Comparison of ENCODE assay signal across 8 cellular contexts in genomic region chr18:34322365-34323289, GRCh38.
A peak's percentile ranks its signal among the peaks of the same experiment; 100 is the strongest.
DNase-seq lines count a peak whose midpoint lies in the region; ATAC-seq and TF ChIP-seq lines count a peak whose summit lies in the region.

No MANE protein-coding gene starts in this region.

- H3K4me3 ChIP-seq in LNCaP clone FGC (ENCODE audit: low read depth, low read length) (no peak overlapping the region), SJCRH30 (no peak overlapping the region), fibroblast of lung (replicated peaks in 1 of 4; ENCODE audit: control extremely low read depth in 1 of 4, insufficient read depth in 1 of 4, low read depth in 3 of 4, low read length in 4 of 4) (no peak overlapping the region)

- no peaks in the 10 kb centered on the region for H3K79me2 ChIP-seq in fibroblast of lung (ENCODE audit: control insufficient read depth, insufficient read depth, low read length)

- no peak overlapping the region for H3K4me2 ChIP-seq in fibroblast of lung (ENCODE audit: extremely low read depth, insufficient read depth, low read length)

- H3K27ac ChIP-seq in SJCRH30 = no peak overlapping the region
- H3K27ac ChIP-seq in fibroblast of lung (ENCODE audit: insufficient read depth, low read length) = no peak overlapping the region

- H3K27me3 ChIP-seq in SJCRH30 (no peaks in the 10 kb centered on the region), fibroblast of lung (ENCODE audit: control insufficient read depth, insufficient read depth, low read length) (no peaks in the 10 kb centered on the region)

- H3K4me1 ChIP-seq in SJCRH30 = no peaks in the 10 kb centered on the region
- no peaks in the 10 kb centered on the region for H3K4me1 ChIP-seq in fibroblast of lung (ENCODE audit: control insufficient read depth, extremely low read depth, insufficient read depth, low read length)

- H4K20me1 ChIP-seq in fibroblast of lung (ENCODE audit: control insufficient read depth, extremely low read depth, insufficient read depth, low read length) = no peaks in the 10 kb centered on the region

- no peak overlapping the region for H2AFZ ChIP-seq in fibroblast of lung (ENCODE audit: low read length)

- DNase-seq in GDM1 (lab: John Stamatoyannopoulos, UW) (peak; percentile 12), LNCaP clone FGC (ENCODE audit: low read depth) (peak; percentile 21), SJCRH30 (peak; percentile 8 to 59), fibroblast of lung (ENCODE audit: low read depth in 2 of 2) (peak; percentile 66 to 85), nucleus accumbens (lab: John Stamatoyannopoulos, UW) (peak in 45 of 56 donors; percentile 0 to 84 (median 28)), DMS79 (lab: John Stamatoyannopoulos, UW) (no peak)
- no peak for DNase-seq in stimulated activated CD4-positive, alpha-beta T cell treated with anti-CD3 and anti-CD28 coated beads, Interleukin-4, amount 100 ng/mL, for 1 hour

- TF ChIP-seq CTCF in LNCaP clone FGC (IDR thresholded peaks at IDR 0.05; ENCODE audit: control insufficient read depth, extremely low read depth, insufficient read depth) (peak; percentile 93), fibroblast of lung (conservative IDR thresholded peaks at IDR 0.05 in 1 of 2, IDR thresholded peaks at IDR 0.05 in 1 of 2; ENCODE audit: low read depth in 1 of 2, low read length in 2 of 2) (peak; percentile 76 to 87)

- H3K36me3 ChIP-seq in SJCRH30 (no peaks in the 10 kb centered on the region), fibroblast of lung (ENCODE audit: control insufficient read depth, insufficient read depth, low read length) (no peaks in the 10 kb centered on the region)

- peak; percentile 56 for ATAC-seq in GM21737 (IDR thresholded peaks at IDR 0.05; ENCODE audit: unreplicated experiment)

- H3K9ac ChIP-seq in fibroblast of lung (ENCODE audit: insufficient read depth, low read length) = no peak overlapping the region

- no peaks in the 10 kb centered on the region for H3K9me3 ChIP-seq in SJCRH30 (replicated peaks)
- H3K9me3 ChIP-seq in fibroblast of lung (ENCODE audit: control insufficient read depth, insufficient read depth, low read depth, low read length) = no peaks in the 10 kb centered on the region

Comparison
In these comparisons a context has a peak if more than half of its experiments do, and no peak if none do; other contexts are left out.
1. DNase-seq: peak in GDM1 (single experiment), LNCaP clone FGC (single experiment), SJCRH30 (2 of 2), fibroblast of lung (2 of 2) and nucleus accumbens (45 of 56); none in DMS79 (single experiment) and stimulated activated CD4-positive, alpha-beta T cell treated with anti-CD3 and anti-CD28 coated beads, Interleukin-4, amount 100 ng/mL, for 1 hour (single experiment).